ENCODE assay signal across 23 cellular contexts in the genomic region with DNA sequence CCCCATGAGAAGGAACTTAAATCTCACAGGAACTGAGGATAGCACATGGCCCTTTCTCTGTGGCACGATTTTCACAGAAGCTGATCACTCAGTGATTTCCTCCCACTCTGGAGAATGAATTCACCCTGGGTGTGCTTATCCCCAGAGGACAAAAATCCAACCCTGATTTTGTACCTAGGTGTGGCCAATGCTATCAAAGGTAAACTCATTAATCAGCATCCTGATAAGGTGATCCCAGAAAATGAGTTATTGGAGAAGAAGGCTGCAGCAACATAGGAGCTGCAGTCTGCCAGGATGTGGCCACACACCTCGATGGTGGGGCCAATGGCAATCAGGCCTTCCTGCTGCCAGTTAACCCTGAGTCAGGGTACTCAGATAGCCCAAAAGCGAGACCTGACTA. TPM values are rescaled to one million over a fixed set of nuclear protein-coding genes. Genes with fewer than 3 reads are reported as not detected.
DNase-seq lines count a peak whose midpoint lies in the region; ATAC-seq, FAIRE-seq and TF ChIP-seq lines count a peak whose summit lies in the region.
"Had no signal": no experiment of that assay in that cellular context is flagged by ENCODE, and none has a peak within 500 bp of the region (broad histone marks: within the 10 kb centered on the region; RNA-seq: fewer than 3 reads in every experiment).

No MANE protein-coding gene starts in this region.

- H3K4me1 ChIP-seq in hepatocyte (ENCODE audit: insufficient read depth) (no peaks in the 10 kb centered on the region), mucosa of stomach (ENCODE audit: control insufficient read depth, insufficient read depth, low read length) (peaks cover 17% of the 10 kb centered on the region), pancreas (no peaks in the 10 kb centered on the region), stomach (peaks cover 0 to 4% (median 0%) of the 10 kb centered on the region in 4 donors)
- no peaks in the 10 kb centered on the region for H3K4me1 ChIP-seq in naive thymus-derived CD4-positive, alpha-beta T cell (ENCODE audit: control insufficient read depth in 2 of 2, insufficient read depth in 2 of 2, low read length in 2 of 2)
- no peaks in the 10 kb centered on the region for H3K4me1 ChIP-seq in CD8-positive, alpha-beta memory T cell (ENCODE audit: insufficient read depth, low read length)

- H3K9me3 Mint-ChIP-seq in naive thymus-derived CD4-positive, alpha-beta T cell, result peaks cover 0 to 11% (median 3%) of the 10 kb centered on the region in 11 donors
- peaks cover 0 to 7% (median 0%) of the 10 kb centered on the region in 5 donors for H3K9me3 Mint-ChIP-seq in CD8-positive, alpha-beta memory T cell

- peak overlapping the region; percentile 7 for H3K9ac ChIP-seq in mucosa of stomach (ENCODE audit: low read length)
- H3K9ac ChIP-seq: GM23248 had no signal

- no peaks in the 10 kb centered on the region for H3K27me3 ChIP-seq in hepatocyte
- no peaks in the 10 kb centered on the region for H3K27me3 ChIP-seq in mucosa of stomach (ENCODE audit: control insufficient read depth, insufficient read depth, low read length)
- no peaks in the 10 kb centered on the region for H3K27me3 ChIP-seq in pancreas
- no peaks in the 10 kb centered on the region for H3K27me3 ChIP-seq in stomach
- H3K27me3 ChIP-seq in naive thymus-derived CD4-positive, alpha-beta T cell (ENCODE audit: control insufficient read depth in 2 of 2, insufficient read depth in 2 of 2, low read length in 2 of 2), result no peaks in the 10 kb centered on the region
- H3K27me3 ChIP-seq in CD8-positive, alpha-beta memory T cell (ENCODE audit: insufficient read depth, low read length, poor library complexity, severe bottlenecking), result no peaks in the 10 kb centered on the region

- peak; percentile 37 to 93 (median 60) for ATAC-seq in pancreas
- no peak for ATAC-seq in naive thymus-derived CD4-positive, alpha-beta T cell
- ATAC-seq: GM12878 had no signal

- TF ChIP-seq CTCF in hepatocyte (IDR thresholded peaks at IDR 0.05; ENCODE audit: poor library complexity), result no peak
- no peak for TF ChIP-seq CTCF in pancreas (IDR thresholded peaks at IDR 0.05)
- TF ChIP-seq CTCF in stomach (IDR thresholded peaks at IDR 0.05), result no peak

- WGBS in hepatocyte (ENCODE audit: low lambda C conversion rate, missing lambda C conversion rate), result 70% methylated on average over 3 of the region's 3 CpGs
- 24 to 30% methylated on average over 3 of the region's 3 CpGs for WGBS in pancreas, 2 donors
- WGBS in stomach, 5 donors, result 19 to 40% (median 27%) methylated on average over 3 of the region's 3 CpGs

- no peaks in the 10 kb centered on the region for H3K9me2 ChIP-seq in hepatocyte (replicated peaks; ENCODE audit: insufficient read depth)

- H3K4me3 ChIP-seq in hepatocyte (no peak overlapping the region), mucosa of stomach (ENCODE audit: low read length) (no peak overlapping the region), pancreas (no peak overlapping the region), stomach (no peak overlapping the region)
- no peak overlapping the region for H3K4me3 ChIP-seq in naive thymus-derived CD4-positive, alpha-beta T cell (ENCODE audit: low read length)
- no peak overlapping the region for H3K4me3 ChIP-seq in CD8-positive, alpha-beta memory T cell (ENCODE audit: low read length)
- H3K4me3 ChIP-seq: GM12878, GM23248 had no signal

- peaks cover 0 to 24% (median 18%) of the 10 kb centered on the region in 5 donors for H3K27me3 Mint-ChIP-seq in naive thymus-derived CD4-positive, alpha-beta T cell
- H3K27me3 Mint-ChIP-seq in CD8-positive, alpha-beta memory T cell, result peaks cover 7 to 14% of the 10 kb centered on the region in 2 donors

- no peak for DNase-seq in hepatocyte (ENCODE audit: low spot score)
- no peak for DNase-seq in pancreas
- peak; percentile 42 for DNase-seq in stomach
- DNase-seq in COLO668 (lab: John Stamatoyannopoulos, UW; ENCODE audit: unreplicated experiment), result no peak
- no peak for DNase-seq in naive thymus-derived CD4-positive, alpha-beta T cell
- no peak for DNase-seq in CD8-positive, alpha-beta memory T cell
- DNase-seq: C1 segment of cervical spinal cord; CD4-positive, alpha-beta memory T cell; DMS 273 treated with DMSO at 0.1 percent for 48 hours; DMS79; EL; GDM1; GM23248; H7; HCEC 1CT had no signal

- intact Hi-C loops in pancreas (cut with DNase I) (no loop called here), stomach (cut with DNase I; ENCODE audit: low total_unique reads) (no loop called here)
- intact Hi-C loops in naive thymus-derived CD4-positive, alpha-beta T cell (cut with micrococcal nuclease), result no loop called here

- H3K79me2 ChIP-seq in hepatocyte, result peaks cover 9% of the 10 kb centered on the region

- CTCF ChIA-PET in naive thymus-derived CD4-positive, alpha-beta T cell (lab: Charles Lee), result no interaction called here
- CTCF ChIA-PET in CD8-positive, alpha-beta memory T cell (lab: Charles Lee), result no interaction called here

- H4K20me1 ChIP-seq in hepatocyte (ENCODE audit: insufficient read depth, poor library complexity, severe bottlenecking), result no peaks in the 10 kb centered on the region

- FAIRE-seq in pancreas (lab: Jason Lieb, UNC), result no peak
- FAIRE-seq: D721Med, GM12878, GM19239, H1 had no signal

- no peak for TF ChIP-seq POLR2A in stomach (IDR thresholded peaks at IDR 0.05)

- POLR2A ChIA-PET in naive thymus-derived CD4-positive, alpha-beta T cell (lab: Charles Lee), result no interaction called here
- POLR2A ChIA-PET in CD8-positive, alpha-beta memory T cell (lab: Charles Lee), result no interaction called here

- H3K4me3 Mint-ChIP-seq in naive thymus-derived CD4-positive, alpha-beta T cell, result no peak overlapping the region
- no peak overlapping the region for H3K4me3 Mint-ChIP-seq in CD8-positive, alpha-beta memory T cell
- H3K4me3 Mint-ChIP-seq: CD4-positive, alpha-beta memory T cell had no signal

- H3K36me3 ChIP-seq in hepatocyte (replicated peaks; ENCODE audit: insufficient read depth, low read depth) (no peaks in the 10 kb centered on the region), mucosa of stomach (ENCODE audit: control insufficient read depth, insufficient read depth, low read length) (no peaks in the 10 kb centered on the region), pancreas (no peaks in the 10 kb centered on the region), stomach (no peaks in the 10 kb centered on the region)
- H3K36me3 ChIP-seq in naive thymus-derived CD4-positive, alpha-beta T cell (ENCODE audit: control insufficient read depth in 2 of 3, insufficient read depth in 3 of 3, low read length in 3 of 3), result no peaks in the 10 kb centered on the region
- H3K36me3 ChIP-seq in CD8-positive, alpha-beta memory T cell (ENCODE audit: insufficient read depth, low read length), result no peaks in the 10 kb centered on the region

- no peak overlapping the region for H3K27ac Mint-ChIP-seq in naive thymus-derived CD4-positive, alpha-beta T cell
- H3K27ac Mint-ChIP-seq in CD8-positive, alpha-beta memory T cell, result no peak overlapping the region
- H3K27ac Mint-ChIP-seq: CD4-positive, alpha-beta memory T cell had no signal

- no peaks in the 10 kb centered on the region for H3K4me1 Mint-ChIP-seq in naive thymus-derived CD4-positive, alpha-beta T cell
- H3K4me1 Mint-ChIP-seq in CD8-positive, alpha-beta memory T cell, result no peaks in the 10 kb centered on the region
- H3K4me1 Mint-ChIP-seq: CD4-positive, alpha-beta memory T cell had no signal

- H3K9me3 ChIP-seq in hepatocyte (ENCODE audit: low read depth) (no peaks in the 10 kb centered on the region), mucosa of stomach (ENCODE audit: control insufficient read depth, low read length) (no peaks in the 10 kb centered on the region), pancreas (no peaks in the 10 kb centered on the region), stomach (no peaks in the 10 kb centered on the region)
- no peaks in the 10 kb centered on the region for H3K9me3 ChIP-seq in naive thymus-derived CD4-positive, alpha-beta T cell (ENCODE audit: control insufficient read depth in 2 of 3, low read length in 3 of 3)
- no peaks in the 10 kb centered on the region for H3K9me3 ChIP-seq in CD8-positive, alpha-beta memory T cell (ENCODE audit: low read length)

- H3K4me2 ChIP-seq in hepatocyte, result no peak overlapping the region

- no peak overlapping the region for H2AFZ ChIP-seq in hepatocyte
- H2AFZ ChIP-seq: GM23248 had no signal

- TF ChIP-seq EP300 in stomach (IDR thresholded peaks at IDR 0.05), result no peak

- H3K27ac ChIP-seq in hepatocyte, result peak overlapping the region; percentile 16
- H3K27ac ChIP-seq in pancreas, result no peak overlapping the region
- H3K27ac ChIP-seq in stomach, result peak overlapping the region; percentile 2 to 85 (median 76)
- H3K27ac ChIP-seq in naive thymus-derived CD4-positive, alpha-beta T cell (ENCODE audit: low read depth, low read length), result no peak overlapping the region
- no peak overlapping the region for H3K27ac ChIP-seq in CD8-positive, alpha-beta memory T cell (ENCODE audit: low read depth, low read length)
- H3K27ac ChIP-seq: GM23248 had no signal

- H3K36me3 Mint-ChIP-seq in naive thymus-derived CD4-positive, alpha-beta T cell, result peaks cover 0 to 7% (median 0%) of the 10 kb centered on the region in 5 donors
- no peaks in the 10 kb centered on the region for H3K36me3 Mint-ChIP-seq in CD8-positive, alpha-beta memory T cell
- H3K36me3 Mint-ChIP-seq: CD4-positive, alpha-beta memory T cell had no signal

RNA-seq across cellular contexts. Expression of gene SULT1C2, which starts 8.2 kb away (rescaled TPM):
- total RNA-seq in hepatocyte, result 21.5 and 25.1 TPM in 2 replicates
- polyA plus RNA-seq in hepatocyte, result 11.4 and 15.3 TPM in 2 replicates
- 1 to 10 TPM in 5 of 6 donors, under 1 TPM in 1; 0.63 to 6.4 (median 4.8) TPM for total RNA-seq in pancreas
- 1 to 10 TPM; 4.1 to 9.1 TPM for polyA plus RNA-seq in pancreas
- 100 to 1,000 TPM in 3 of 5 donors, 10 to 100 TPM in 1, 1 to 10 TPM in 1; 1.4 to 259 (median 176) TPM for total RNA-seq in stomach
- polyA plus RNA-seq in stomach, result 10 to 100 TPM; 13.8 to 64.6 (median 15.9) TPM
- total RNA-seq in naive thymus-derived CD4-positive, alpha-beta T cell, result not detected
- polyA plus RNA-seq in naive thymus-derived CD4-positive, alpha-beta T cell, result not detected
- total RNA-seq in CD8-positive, alpha-beta memory T cell, result not detected
- not detected for polyA plus RNA-seq in CD8-positive, alpha-beta memory T cell
- total RNA-seq: A172, A673, GM23248 had no signal
- polyA plus RNA-seq: BJ; CD4-positive, alpha-beta memory T cell; GM23248 had no signal

RNA-seq across cellular contexts. Expression of gene SULT1C3, which starts 40.7 kb away (rescaled TPM):
- total RNA-seq in hepatocyte (1.00 TPM in 1 of 2 replicates, not detected in the other), pancreas (not detected), stomach (under 1 TPM in 1 of 5 donors, not detected in 4; 0.73 TPM)
- polyA plus RNA-seq in hepatocyte (not detected in 2 replicates), pancreas (not detected), stomach (1 to 10 TPM in 1 of 3 donors, not detected in 2; 2.1 TPM)
- total RNA-seq in naive thymus-derived CD4-positive, alpha-beta T cell, result not detected
- not detected for polyA plus RNA-seq in naive thymus-derived CD4-positive, alpha-beta T cell
- not detected for total RNA-seq in CD8-positive, alpha-beta memory T cell
- not detected for polyA plus RNA-seq in CD8-positive, alpha-beta memory T cell
- total RNA-seq: A172; A673; CD4-positive, alpha-beta memory T cell; GM12878; GM23248; H1; H7 had no signal
- polyA plus RNA-seq: BJ; CD4-positive, alpha-beta memory T cell; GM12878; GM23248; H1 had no signal

Comparison
In these comparisons a context has a peak if more than half of its experiments do, and no peak if none do; other contexts are left out.
1. H3K27ac ChIP-seq: peak in hepatocyte (single experiment) and stomach (5 of 5); none in pancreas (0 of 4), naive thymus-derived CD4-positive, alpha-beta T cell (single experiment) and CD8-positive, alpha-beta memory T cell (single experiment).